14 cellular contexts compared by ENCODE assay signal in genomic region chr17:42586514-42587230, GRCh38. TPM values are rescaled to one million over a fixed set of nuclear protein-coding genes. Genes with fewer than 3 reads are reported as not detected.
DNase-seq lines count a peak whose midpoint lies in the region; ATAC-seq and TF ChIP-seq lines count a peak whose summit lies in the region.
"Had no signal": no experiment of that assay in that cellular context is flagged by ENCODE, and none has a peak within 500 bp of the region (broad histone marks: within the 10 kb centered on the region; RNA-seq: fewer than 3 reads in every experiment).

No MANE protein-coding gene starts in this region.

- H3K4me2 ChIP-seq in MM.1S (ENCODE audit: low read depth, low read length): peak overlapping the region; percentile 60
- H3K4me2 ChIP-seq: PC-9 had no signal

- no peaks in the 10 kb centered on the region for H3K9me2 ChIP-seq in MM.1S (replicated peaks; ENCODE audit: insufficient read depth, low read length)

- intact Hi-C loops in cardiac septum (cut with DNase I): loop anchor here (10.0 kb wide), 1 partner anchor 348 kb away; no protein-coding TSS in a partner anchor

- peaks cover 68% of the 10 kb centered on the region for H3K79me2 ChIP-seq in MM.1S (ENCODE audit: low read length)

- peak overlapping the region; percentile 21 for H3K4me3 ChIP-seq in MM.1S (ENCODE audit: low read length)
- H3K4me3 ChIP-seq: GM23248, PC-9 had no signal

- H3K27me3 ChIP-seq in MM.1S (replicated peaks; ENCODE audit: insufficient read depth, low read length): no peaks in the 10 kb centered on the region

- H3K4me1 ChIP-seq in MM.1S (ENCODE audit: low read length): peaks cover 44% of the 10 kb centered on the region

- H3K27me3 Mint-ChIP-seq in activated T-cell treated with anti-CD3 and anti-CD28 coated beads, Interleukin-2, amount 50 U/mL, for 24 hours: no peaks in the 10 kb centered on the region
- H3K27me3 Mint-ChIP-seq in type B pancreatic cell: no peaks in the 10 kb centered on the region

- H3K36me3 ChIP-seq in MM.1S (replicated peaks; ENCODE audit: insufficient read depth, low read length): peaks cover 15% of the 10 kb centered on the region

- no peak overlapping the region for H3K4me3 Mint-ChIP-seq in activated T-cell treated with anti-CD3 and anti-CD28 coated beads, Interleukin-2, amount 50 U/mL, for 24 hours
- peak overlapping the region; percentile 61 for H3K4me3 Mint-ChIP-seq in type B pancreatic cell

- no peak overlapping the region for H2AFZ ChIP-seq in MM.1S (ENCODE audit: low read length)
- H2AFZ ChIP-seq: GM23248, PC-9 had no signal

- peak overlapping the region; percentile 79 for H3K27ac Mint-ChIP-seq in activated T-cell treated with anti-CD3 and anti-CD28 coated beads, Interleukin-2, amount 50 U/mL, for 24 hours
- peak overlapping the region; percentile 82 for H3K27ac Mint-ChIP-seq in type B pancreatic cell

- no peaks in the 10 kb centered on the region for H3K9me3 Mint-ChIP-seq in activated T-cell treated with anti-CD3 and anti-CD28 coated beads, Interleukin-2, amount 50 U/mL, for 24 hours
- H3K9me3 Mint-ChIP-seq in type B pancreatic cell: no peaks in the 10 kb centered on the region

- peaks cover 98% of the 10 kb centered on the region for H3K36me3 Mint-ChIP-seq in activated T-cell treated with anti-CD3 and anti-CD28 coated beads, Interleukin-2, amount 50 U/mL, for 24 hours (ENCODE audit: low read depth)
- H3K36me3 Mint-ChIP-seq in type B pancreatic cell: peaks cover 26% of the 10 kb centered on the region

- peak overlapping the region; percentile 72 for H3K27ac ChIP-seq in MM.1S (ENCODE audit: low read length)
- H3K27ac ChIP-seq in substantia nigra (ENCODE audit: low read depth, low read length, poor library complexity, severe bottlenecking): no peak overlapping the region
- H3K27ac ChIP-seq: GM23248, PC-9 had no signal

- TF ChIP-seq CTCF in MM.1S (IDR thresholded peaks at IDR 0.05; ENCODE audit: low read length) (no peak), type B pancreatic cell (conservative IDR thresholded peaks at IDR 0.05) (no peak)

- peaks cover 3% of the 10 kb centered on the region for H3K4me1 Mint-ChIP-seq in activated T-cell treated with anti-CD3 and anti-CD28 coated beads, Interleukin-2, amount 50 U/mL, for 24 hours (ENCODE audit: low read depth)
- no peaks in the 10 kb centered on the region for H3K4me1 Mint-ChIP-seq in type B pancreatic cell (ENCODE audit: unreplicated experiment)

- H3K9me3 ChIP-seq in MM.1S (replicated peaks; ENCODE audit: insufficient read depth, low read length): no peaks in the 10 kb centered on the region

- no peaks in the 10 kb centered on the region for H4K20me1 ChIP-seq in MM.1S (ENCODE audit: insufficient read depth, low read length)

- no peak for DNase-seq in activated T-cell treated with anti-CD3 and anti-CD28 coated beads, Interleukin-2, amount 50 U/mL, for 24 hours
- no peak for DNase-seq in activated T-cell treated with anti-CD3 and anti-CD28 coated beads, Interleukin-2, amount 50 U/mL, for 48 hours
- peak; percentile 71 for DNase-seq in MM.1S
- DNase-seq in type B pancreatic cell (ENCODE audit: extremely low spot score, unreplicated experiment): no peak
- DNase-seq in substantia nigra (lab: John Stamatoyannopoulos, UW): no peak
- DNase-seq in HCEC 1CT: no peak
- no peak for DNase-seq in cardiac septum (ENCODE audit: low spot score)
- DNase-seq: DMS79; GM23248; IMR-90; NCI-H2081 treated with DMSO at 0.1 percent for 48 hours; PC-9; stimulated activated CD4-positive, alpha-beta T cell treated with anti-CD3 and anti-CD28 coated beads, Interleukin-4, amount 100 ng/mL, for 1 hour had no signal

- peak overlapping the region; percentile 21; the same call in 1 of the 2 replicates for H3K9ac ChIP-seq in MM.1S (ENCODE audit: low read length)

- ATAC-seq in esophagus mucosa: peak; percentile 88

- peaks cover 32% of the 10 kb centered on the region for H3F3A ChIP-seq in MM.1S (ENCODE audit: insufficient read depth, low read length)

RNA-seq across cellular contexts. Expression of gene PSMC3IP, which starts 9.1 kb away (rescaled TPM):
- total RNA-seq in esophagus mucosa (2.9 TPM), type B pancreatic cell (ENCODE audit: low replicate concordance) (10.6 and 22.6 TPM in 2 replicates), cardiac septum (1.8 TPM)

RNA-seq across cellular contexts. Expression of gene MLX, which starts 19.8 kb away (rescaled TPM):
- total RNA-seq in esophagus mucosa: 33.8 TPM
- 31.3 and 32.3 TPM in 2 replicates for total RNA-seq in type B pancreatic cell (ENCODE audit: low replicate concordance)
- total RNA-seq in cardiac septum: 43.1 TPM

RNA-seq across cellular contexts. Expression of gene RETREG3, which starts 22.5 kb away (rescaled TPM):
- 53.6 TPM for total RNA-seq in esophagus mucosa
- 62.9 and 82.6 TPM in 2 replicates for total RNA-seq in type B pancreatic cell (ENCODE audit: low replicate concordance)
- 21.3 TPM for total RNA-seq in cardiac septum

RNA-seq across cellular contexts. Expression of gene TUBG1, which starts 22.8 kb away (rescaled TPM):
- total RNA-seq in esophagus mucosa: 44.4 TPM
- 44.7 and 63.2 TPM in 2 replicates for total RNA-seq in type B pancreatic cell (ENCODE audit: low replicate concordance)
- 45.6 TPM for total RNA-seq in cardiac septum

RNA-seq across cellular contexts. Expression of gene COASY, which starts 24.7 kb away (rescaled TPM):
- total RNA-seq in esophagus mucosa (67.4 TPM), type B pancreatic cell (ENCODE audit: low replicate concordance) (78.0 and 80.8 TPM in 2 replicates), cardiac septum (33.4 TPM)
